ENCODE assay signal across 11 cellular contexts in the genomic region with DNA sequence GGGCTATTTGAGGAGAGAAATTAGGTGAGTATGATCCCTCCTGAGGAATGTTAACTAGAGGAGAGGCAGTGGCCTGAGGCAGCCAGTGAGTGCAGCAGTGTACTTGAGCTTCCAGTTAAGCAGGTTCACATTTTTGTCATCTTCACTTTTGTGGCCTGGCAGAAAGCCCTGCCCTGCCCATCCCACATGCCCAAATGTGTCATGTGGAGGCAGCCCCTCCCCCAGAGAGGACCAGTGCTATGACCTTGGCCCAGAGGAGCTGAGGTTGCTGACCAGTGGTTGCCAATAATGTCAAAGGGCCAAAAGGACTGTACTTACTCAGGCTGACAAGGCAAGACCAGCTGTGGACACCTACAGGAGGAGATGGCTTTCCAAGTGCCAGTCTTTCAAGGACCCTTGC. TPM values are rescaled to one million over a fixed set of nuclear protein-coding genes. Genes with fewer than 3 reads are reported as not detected.
DNase-seq lines count a peak whose midpoint lies in the region; ATAC-seq and TF ChIP-seq lines count a peak whose summit lies in the region.
"Had no signal": no experiment of that assay in that cellular context is flagged by ENCODE, and none has a peak within 500 bp of the region (broad histone marks: within the 10 kb centered on the region; RNA-seq: fewer than 3 reads in every experiment).

No MANE protein-coding gene starts in this region.

- no peaks in the 10 kb centered on the region for H3K27me3 Mint-ChIP-seq in activated CD4-positive, alpha-beta T cell treated with anti-CD3 and anti-CD28 coated beads, Interleukin-2, amount 10 ng/mL, durations not matched to agents 24 days and 14 days

- H3K4me1 Mint-ChIP-seq in activated CD4-positive, alpha-beta T cell treated with anti-CD3 and anti-CD28 coated beads, Interleukin-2, amount 10 ng/mL, durations not matched to agents 24 days and 14 days, result peaks cover 48% of the 10 kb centered on the region
- peaks cover 68% of the 10 kb centered on the region for H3K4me1 Mint-ChIP-seq in stimulated activated effector memory CD8-positive, alpha-beta T cell treated with anti-CD3 and anti-CD28 coated beads, Interleukin-12 subunit alpha, Interleukin-12 subunit beta, amount 100 ng/mL, for 72 hours

- ATAC-seq in activated naive CD4-positive, alpha-beta T cell treated with anti-CD3 and anti-CD28 coated beads, Interleukin-2, amount 50 U/mL, for 72 hours, result no peak
- peak in 1 of 2 donors; percentile 42 for ATAC-seq in right cardiac atrium
- no peak for ATAC-seq in stimulated activated effector memory CD8-positive, alpha-beta T cell treated with anti-CD3 and anti-CD28 coated beads, Interleukin-12 subunit alpha, Interleukin-12 subunit beta, amount 100 ng/mL, for 72 hours
- ATAC-seq in HG02840 (IDR thresholded peaks at IDR 0.05; ENCODE audit: low FRiP score, unreplicated experiment), result no peak

- peak; percentile 57 for DNase-seq in activated CD4-positive, alpha-beta T cell treated with anti-CD3 and anti-CD28 coated beads, Interleukin-2, amount 10 ng/mL, durations not matched to agents 24 days and 14 days
- DNase-seq in activated CD4-positive, alpha-beta T cell treated with anti-CD3 and anti-CD28 coated beads for 1 hour, result no peak
- no peak for DNase-seq in activated naive CD4-positive, alpha-beta T cell treated with anti-CD3 and anti-CD28 coated beads, Interleukin-2, amount 50 U/mL, for 72 hours (ENCODE audit: low spot score in 2 of 2)
- DNase-seq in right cardiac atrium (peak in 2 of 3 donors; percentile 62), BE2C (no peak), NAMALWA (ENCODE audit: low spot score) (no peak)
- DNase-seq in stimulated activated effector memory CD8-positive, alpha-beta T cell treated with anti-CD3 and anti-CD28 coated beads, Interleukin-12 subunit alpha, Interleukin-12 subunit beta, amount 100 ng/mL, for 72 hours (ENCODE audit: low spot score in 2 of 2), result no peak
- DNase-seq: activated CD4-positive, CD25-positive, alpha-beta regulatory T cell treated with anti-CD3 and anti-CD28 coated beads, Interleukin-2, amount 50 U/mL, for 72 hours; head of caudate nucleus had no signal

- H3K36me3 ChIP-seq in BE2C, result peaks cover 97% of the 10 kb centered on the region

- H3K27me3 ChIP-seq in right cardiac atrium (ENCODE audit: control insufficient read depth, insufficient read depth) (no peaks in the 10 kb centered on the region), BE2C (no peaks in the 10 kb centered on the region)
- H3K27me3 ChIP-seq: neutrophil had no signal

- TF ChIP-seq CTCF in BE2C (IDR thresholded peaks at IDR 0.05; ENCODE audit: low read depth, low read length), result no peak

- no peak overlapping the region for H3K4me3 Mint-ChIP-seq in activated CD4-positive, alpha-beta T cell treated with anti-CD3 and anti-CD28 coated beads, Interleukin-2, amount 10 ng/mL, durations not matched to agents 24 days and 14 days
- no peak overlapping the region for H3K4me3 Mint-ChIP-seq in stimulated activated effector memory CD8-positive, alpha-beta T cell treated with anti-CD3 and anti-CD28 coated beads, Interleukin-12 subunit alpha, Interleukin-12 subunit beta, amount 100 ng/mL, for 72 hours

- no peak overlapping the region for H3K27ac Mint-ChIP-seq in activated CD4-positive, alpha-beta T cell treated with anti-CD3 and anti-CD28 coated beads, Interleukin-2, amount 10 ng/mL, durations not matched to agents 24 days and 14 days
- peak overlapping the region; percentile 53 to 60 for H3K27ac Mint-ChIP-seq in activated naive CD4-positive, alpha-beta T cell treated with anti-CD3 and anti-CD28 coated beads, Interleukin-2, amount 50 U/mL, for 72 hours
- peak overlapping the region; percentile 68 for H3K27ac Mint-ChIP-seq in stimulated activated effector memory CD8-positive, alpha-beta T cell treated with anti-CD3 and anti-CD28 coated beads, Interleukin-12 subunit alpha, Interleukin-12 subunit beta, amount 100 ng/mL, for 72 hours

- H3K9me3 Mint-ChIP-seq in activated CD4-positive, alpha-beta T cell treated with anti-CD3 and anti-CD28 coated beads, Interleukin-2, amount 10 ng/mL, durations not matched to agents 24 days and 14 days, result no peaks in the 10 kb centered on the region
- H3K9me3 Mint-ChIP-seq in activated naive CD4-positive, alpha-beta T cell treated with anti-CD3 and anti-CD28 coated beads, Interleukin-2, amount 50 U/mL, for 72 hours, result no peaks in the 10 kb centered on the region
- H3K9me3 Mint-ChIP-seq in stimulated activated effector memory CD8-positive, alpha-beta T cell treated with anti-CD3 and anti-CD28 coated beads, Interleukin-12 subunit alpha, Interleukin-12 subunit beta, amount 100 ng/mL, for 72 hours, result no peaks in the 10 kb centered on the region

- no peak overlapping the region for H3K27ac ChIP-seq in right cardiac atrium (ENCODE audit: low read length)
- H3K27ac ChIP-seq: neutrophil had no signal

- H3K4me3 ChIP-seq in right cardiac atrium (ENCODE audit: low read length) (no peak overlapping the region), BE2C (ENCODE audit: low read depth, low read length) (no peak overlapping the region)

- intact Hi-C loops in activated CD4-positive, alpha-beta T cell treated with anti-CD3 and anti-CD28 coated beads, Interleukin-2, amount 10 ng/mL, durations not matched to agents 24 days and 14 days (cut with micrococcal nuclease), result loop anchor here (10.0 kb wide), 1 partner anchor 164 kb away; no protein-coding TSS in a partner anchor
- intact Hi-C loops in right cardiac atrium (cut with DNase I), result no loop called here

- H3K4me1 ChIP-seq in right cardiac atrium (ENCODE audit: control insufficient read depth, insufficient read depth, low read length) (peaks cover 3% of the 10 kb centered on the region), BE2C (no peaks in the 10 kb centered on the region; the same call in 1 of the 2 replicates)

- H3K9me3 ChIP-seq in right cardiac atrium (ENCODE audit: control insufficient read depth, low read length) (no peaks in the 10 kb centered on the region), BE2C (no peaks in the 10 kb centered on the region)
- H3K9me3 ChIP-seq: neutrophil had no signal

- peaks cover 93% of the 10 kb centered on the region for H3K36me3 Mint-ChIP-seq in activated CD4-positive, alpha-beta T cell treated with anti-CD3 and anti-CD28 coated beads, Interleukin-2, amount 10 ng/mL, durations not matched to agents 24 days and 14 days (ENCODE audit: low read depth)
- H3K36me3 Mint-ChIP-seq in activated naive CD4-positive, alpha-beta T cell treated with anti-CD3 and anti-CD28 coated beads, Interleukin-2, amount 50 U/mL, for 72 hours, result peaks cover 39 to 58% of the 10 kb centered on the region in 2 donors
- H3K36me3 Mint-ChIP-seq in stimulated activated effector memory CD8-positive, alpha-beta T cell treated with anti-CD3 and anti-CD28 coated beads, Interleukin-12 subunit alpha, Interleukin-12 subunit beta, amount 100 ng/mL, for 72 hours, result peaks cover 100% of the 10 kb centered on the region

RNA-seq across cellular contexts. Expression of a gene that starts 17.6 kb away (rescaled TPM):
- 244 and 248 TPM in 2 replicates for total RNA-seq in activated CD4-positive, alpha-beta T cell treated with anti-CD3 and anti-CD28 coated beads, Interleukin-2, amount 10 ng/mL, durations not matched to agents 24 days and 14 days
- total RNA-seq in activated naive CD4-positive, alpha-beta T cell treated with anti-CD3 and anti-CD28 coated beads, Interleukin-2, amount 50 U/mL, for 72 hours, result 100 to 1,000 TPM; 289 to 376 TPM
- total RNA-seq in right cardiac atrium, result 10 to 100 TPM; 50.4 to 56.5 (median 52.5) TPM
- polyA plus RNA-seq in right cardiac atrium, result 56.6 TPM
- 272 TPM for polyA plus RNA-seq in BE2C (2012; ENCODE audit: insufficient read depth, insufficient read length, low read depth)

RNA-seq across cellular contexts. Expression of a gene that starts 40.5 kb away (rescaled TPM):
- total RNA-seq in activated CD4-positive, alpha-beta T cell treated with anti-CD3 and anti-CD28 coated beads, Interleukin-2, amount 10 ng/mL, durations not matched to agents 24 days and 14 days, result 114 and 124 TPM in 2 replicates
- 100 to 1,000 TPM in 1 of 2 donors, 10 to 100 TPM in 1; 76.0 to 213 TPM for total RNA-seq in activated naive CD4-positive, alpha-beta T cell treated with anti-CD3 and anti-CD28 coated beads, Interleukin-2, amount 50 U/mL, for 72 hours
- total RNA-seq in right cardiac atrium, result 10 to 100 TPM; 20.0 to 25.3 (median 22.8) TPM
- polyA plus RNA-seq in right cardiac atrium, result 18.0 TPM
- polyA plus RNA-seq in BE2C (2012; ENCODE audit: insufficient read depth, insufficient read length, low read depth), result 133 TPM

RNA-seq across cellular contexts. Expression of a gene that starts 54.7 kb away (rescaled TPM):
- total RNA-seq in activated CD4-positive, alpha-beta T cell treated with anti-CD3 and anti-CD28 coated beads, Interleukin-2, amount 10 ng/mL, durations not matched to agents 24 days and 14 days, result 7.1 and 8.1 TPM in 2 replicates
- total RNA-seq in activated naive CD4-positive, alpha-beta T cell treated with anti-CD3 and anti-CD28 coated beads, Interleukin-2, amount 50 U/mL, for 72 hours, result 10 to 100 TPM; 11.6 to 16.5 TPM
- total RNA-seq in right cardiac atrium, result 10 to 100 TPM; 23.9 to 25.9 (median 25.1) TPM
- polyA plus RNA-seq in right cardiac atrium, result 14.9 TPM
- 3.9 TPM for polyA plus RNA-seq in BE2C (2012; ENCODE audit: insufficient read depth, insufficient read length, low read depth)

Comparison
In these comparisons a context has a peak if more than half of its experiments do, and no peak if none do; other contexts are left out.
1. DNase-seq: peak in activated CD4-positive, alpha-beta T cell treated with anti-CD3 and anti-CD28 coated beads, Interleukin-2, amount 10 ng/mL, durations not matched to agents 24 days and 14 days (single experiment) and right cardiac atrium (2 of 3); none in activated CD4-positive, alpha-beta T cell treated with anti-CD3 and anti-CD28 coated beads for 1 hour (single experiment), activated naive CD4-positive, alpha-beta T cell treated with anti-CD3 and anti-CD28 coated beads, Interleukin-2, amount 50 U/mL, for 72 hours (0 of 2), stimulated activated effector memory CD8-positive, alpha-beta T cell treated with anti-CD3 and anti-CD28 coated beads, Interleukin-12 subunit alpha, Interleukin-12 subunit beta, amount 100 ng/mL, for 72 hours (0 of 2), BE2C (single experiment) and NAMALWA (single experiment).